ENCODE assay signal across 1 cellular context in the genomic region with DNA sequence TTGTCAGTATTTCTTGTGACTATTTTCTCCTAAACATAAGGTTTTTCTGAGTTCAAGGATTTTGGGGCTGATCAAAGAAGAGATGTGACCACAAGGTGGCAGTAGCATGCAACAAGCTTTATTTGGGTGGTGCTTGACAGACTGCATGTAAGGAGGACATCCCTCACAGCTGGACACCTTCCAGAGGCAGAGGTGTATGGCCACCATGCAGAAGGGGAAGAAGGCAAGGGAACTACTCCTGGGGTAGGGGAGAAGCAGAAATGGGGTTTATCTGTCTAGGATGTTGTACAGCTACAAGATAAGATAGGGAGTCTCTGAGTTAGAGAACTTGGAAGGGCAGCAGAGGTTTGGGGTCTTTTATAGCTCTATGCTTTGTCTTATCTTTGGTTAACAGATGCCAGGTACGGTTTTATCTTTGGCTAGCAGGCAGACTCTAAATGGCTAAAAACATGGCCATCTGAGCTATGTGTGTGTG.
A peak's percentile ranks its signal among the peaks of the same experiment; 100 is the strongest.
TF ChIP-seq lines count a peak whose summit lies in the region.

No MANE protein-coding gene starts in this region.

TF ChIP-seq in K562, 482 proteins besides CTCF, POLR2A, EP300 and RAD21 (continued from another document and continues in another):
- TF ChIP-seq, protein P1, sequence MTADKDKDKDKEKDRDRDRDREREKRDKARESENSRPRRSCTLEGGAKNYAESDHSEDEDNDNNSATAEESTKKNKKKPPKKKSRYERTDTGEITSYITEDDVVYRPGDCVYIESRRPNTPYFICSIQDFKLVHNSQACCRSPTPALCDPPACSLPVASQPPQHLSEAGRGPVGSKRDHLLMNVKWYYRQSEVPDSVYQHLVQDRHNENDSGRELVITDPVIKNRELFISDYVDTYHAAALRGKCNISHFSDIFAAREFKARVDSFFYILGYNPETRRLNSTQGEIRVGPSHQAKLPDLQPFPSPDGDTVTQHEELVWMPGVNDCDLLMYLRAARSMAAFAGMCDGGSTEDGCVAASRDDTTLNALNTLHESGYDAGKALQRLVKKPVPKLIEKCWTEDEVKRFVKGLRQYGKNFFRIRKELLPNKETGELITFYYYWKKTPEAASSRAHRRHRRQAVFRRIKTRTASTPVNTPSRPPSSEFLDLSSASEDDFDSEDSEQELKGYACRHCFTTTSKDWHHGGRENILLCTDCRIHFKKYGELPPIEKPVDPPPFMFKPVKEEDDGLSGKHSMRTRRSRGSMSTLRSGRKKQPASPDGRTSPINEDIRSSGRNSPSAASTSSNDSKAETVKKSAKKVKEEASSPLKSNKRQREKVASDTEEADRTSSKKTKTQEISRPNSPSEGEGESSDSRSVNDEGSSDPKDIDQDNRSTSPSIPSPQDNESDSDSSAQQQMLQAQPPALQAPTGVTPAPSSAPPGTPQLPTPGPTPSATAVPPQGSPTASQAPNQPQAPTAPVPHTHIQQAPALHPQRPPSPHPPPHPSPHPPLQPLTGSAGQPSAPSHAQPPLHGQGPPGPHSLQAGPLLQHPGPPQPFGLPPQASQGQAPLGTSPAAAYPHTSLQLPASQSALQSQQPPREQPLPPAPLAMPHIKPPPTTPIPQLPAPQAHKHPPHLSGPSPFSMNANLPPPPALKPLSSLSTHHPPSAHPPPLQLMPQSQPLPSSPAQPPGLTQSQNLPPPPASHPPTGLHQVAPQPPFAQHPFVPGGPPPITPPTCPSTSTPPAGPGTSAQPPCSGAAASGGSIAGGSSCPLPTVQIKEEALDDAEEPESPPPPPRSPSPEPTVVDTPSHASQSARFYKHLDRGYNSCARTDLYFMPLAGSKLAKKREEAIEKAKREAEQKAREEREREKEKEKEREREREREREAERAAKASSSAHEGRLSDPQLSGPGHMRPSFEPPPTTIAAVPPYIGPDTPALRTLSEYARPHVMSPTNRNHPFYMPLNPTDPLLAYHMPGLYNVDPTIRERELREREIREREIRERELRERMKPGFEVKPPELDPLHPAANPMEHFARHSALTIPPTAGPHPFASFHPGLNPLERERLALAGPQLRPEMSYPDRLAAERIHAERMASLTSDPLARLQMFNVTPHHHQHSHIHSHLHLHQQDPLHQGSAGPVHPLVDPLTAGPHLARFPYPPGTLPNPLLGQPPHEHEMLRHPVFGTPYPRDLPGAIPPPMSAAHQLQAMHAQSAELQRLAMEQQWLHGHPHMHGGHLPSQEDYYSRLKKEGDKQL (CRISPR knock-in tag; IDR thresholded peaks at IDR 0.05; ENCODE audit: borderline replicate concordance), result no peak
- no peak for TF ChIP-seq DIDO1 (tag; IDR thresholded peaks at IDR 0.05; ENCODE audit: low read depth)
- no peak for TF ChIP-seq ZNF436 (CRISPR knock-in tag; IDR thresholded peaks at IDR 0.05)
- no peak for TF ChIP-seq ZNF282 (CRISPR knock-in tag; IDR thresholded peaks at IDR 0.05)
- no peak for TF ChIP-seq HCFC1 (IDR thresholded peaks at IDR 0.05; ENCODE audit: low read depth, low read length)
- peak; percentile 92 for TF ChIP-seq PYGO2 (tag; IDR thresholded peaks at IDR 0.05)
- TF ChIP-seq, protein P2, sequence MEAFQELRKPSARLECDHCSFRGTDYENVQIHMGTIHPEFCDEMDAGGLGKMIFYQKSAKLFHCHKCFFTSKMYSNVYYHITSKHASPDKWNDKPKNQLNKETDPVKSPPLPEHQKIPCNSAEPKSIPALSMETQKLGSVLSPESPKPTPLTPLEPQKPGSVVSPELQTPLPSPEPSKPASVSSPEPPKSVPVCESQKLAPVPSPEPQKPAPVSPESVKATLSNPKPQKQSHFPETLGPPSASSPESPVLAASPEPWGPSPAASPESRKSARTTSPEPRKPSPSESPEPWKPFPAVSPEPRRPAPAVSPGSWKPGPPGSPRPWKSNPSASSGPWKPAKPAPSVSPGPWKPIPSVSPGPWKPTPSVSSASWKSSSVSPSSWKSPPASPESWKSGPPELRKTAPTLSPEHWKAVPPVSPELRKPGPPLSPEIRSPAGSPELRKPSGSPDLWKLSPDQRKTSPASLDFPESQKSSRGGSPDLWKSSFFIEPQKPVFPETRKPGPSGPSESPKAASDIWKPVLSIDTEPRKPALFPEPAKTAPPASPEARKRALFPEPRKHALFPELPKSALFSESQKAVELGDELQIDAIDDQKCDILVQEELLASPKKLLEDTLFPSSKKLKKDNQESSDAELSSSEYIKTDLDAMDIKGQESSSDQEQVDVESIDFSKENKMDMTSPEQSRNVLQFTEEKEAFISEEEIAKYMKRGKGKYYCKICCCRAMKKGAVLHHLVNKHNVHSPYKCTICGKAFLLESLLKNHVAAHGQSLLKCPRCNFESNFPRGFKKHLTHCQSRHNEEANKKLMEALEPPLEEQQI (IDR thresholded peaks at IDR 0.05), result peak; percentile 96
- no peak for TF ChIP-seq ZNF79 (CRISPR knock-in tag; IDR thresholded peaks at IDR 0.05; ENCODE audit: low read depth)
- TF ChIP-seq BRCA1 (IDR thresholded peaks at IDR 0.05), result no peak
- no peak for TF ChIP-seq BRCA1 (CRISPR knock-in tag; IDR thresholded peaks at IDR 0.05)
- TF ChIP-seq, protein P3, sequence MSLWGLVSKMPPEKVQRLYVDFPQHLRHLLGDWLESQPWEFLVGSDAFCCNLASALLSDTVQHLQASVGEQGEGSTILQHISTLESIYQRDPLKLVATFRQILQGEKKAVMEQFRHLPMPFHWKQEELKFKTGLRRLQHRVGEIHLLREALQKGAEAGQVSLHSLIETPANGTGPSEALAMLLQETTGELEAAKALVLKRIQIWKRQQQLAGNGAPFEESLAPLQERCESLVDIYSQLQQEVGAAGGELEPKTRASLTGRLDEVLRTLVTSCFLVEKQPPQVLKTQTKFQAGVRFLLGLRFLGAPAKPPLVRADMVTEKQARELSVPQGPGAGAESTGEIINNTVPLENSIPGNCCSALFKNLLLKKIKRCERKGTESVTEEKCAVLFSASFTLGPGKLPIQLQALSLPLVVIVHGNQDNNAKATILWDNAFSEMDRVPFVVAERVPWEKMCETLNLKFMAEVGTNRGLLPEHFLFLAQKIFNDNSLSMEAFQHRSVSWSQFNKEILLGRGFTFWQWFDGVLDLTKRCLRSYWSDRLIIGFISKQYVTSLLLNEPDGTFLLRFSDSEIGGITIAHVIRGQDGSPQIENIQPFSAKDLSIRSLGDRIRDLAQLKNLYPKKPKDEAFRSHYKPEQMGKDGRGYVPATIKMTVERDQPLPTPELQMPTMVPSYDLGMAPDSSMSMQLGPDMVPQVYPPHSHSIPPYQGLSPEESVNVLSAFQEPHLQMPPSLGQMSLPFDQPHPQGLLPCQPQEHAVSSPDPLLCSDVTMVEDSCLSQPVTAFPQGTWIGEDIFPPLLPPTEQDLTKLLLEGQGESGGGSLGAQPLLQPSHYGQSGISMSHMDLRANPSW (CRISPR knock-in tag; IDR thresholded peaks at IDR 0.05), result no peak
- TF ChIP-seq EP400 (IDR thresholded peaks at IDR 0.05), result peak; percentile 59; the same call in 1 of the 2 replicates
- no peak for TF ChIP-seq ZNF75A (CRISPR knock-in tag; IDR thresholded peaks at IDR 0.05)
- no peak for TF ChIP-seq ZNF184 (CRISPR knock-in tag; IDR thresholded peaks at IDR 0.05)
- TF ChIP-seq CREB1 (IDR thresholded peaks at IDR 0.05), result peak; percentile 28; the same call in 1 of the 2 replicates
- no peak for TF ChIP-seq CREB1 (CRISPR knock-in tag; IDR thresholded peaks at IDR 0.05)
- TF ChIP-seq, protein P4, sequence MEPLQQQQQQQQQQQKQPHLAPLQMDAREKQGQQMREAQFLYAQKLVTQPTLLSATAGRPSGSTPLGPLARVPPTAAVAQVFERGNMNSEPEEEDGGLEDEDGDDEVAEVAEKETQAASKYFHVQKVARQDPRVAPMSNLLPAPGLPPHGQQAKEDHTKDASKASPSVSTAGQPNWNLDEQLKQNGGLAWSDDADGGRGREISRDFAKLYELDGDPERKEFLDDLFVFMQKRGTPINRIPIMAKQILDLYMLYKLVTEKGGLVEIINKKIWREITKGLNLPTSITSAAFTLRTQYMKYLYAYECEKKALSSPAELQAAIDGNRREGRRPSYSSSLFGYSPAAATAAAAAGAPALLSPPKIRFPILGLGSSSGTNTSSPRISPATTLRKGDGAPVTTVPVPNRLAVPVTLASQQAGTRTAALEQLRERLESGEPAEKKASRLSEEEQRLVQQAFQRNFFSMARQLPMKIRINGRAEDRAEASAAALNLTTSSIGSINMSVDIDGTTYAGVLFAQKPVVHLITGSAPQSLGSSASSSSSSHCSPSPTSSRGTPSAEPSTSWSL (CRISPR knock-in tag; IDR thresholded peaks at IDR 0.05; ENCODE audit: borderline replicate concordance), result no peak
- peak; percentile 56; the same call in 1 of the 2 replicates for TF ChIP-seq ZNF444 (CRISPR knock-in tag; IDR thresholded peaks at IDR 0.05)
- no peak for TF ChIP-seq NR2F6 (CRISPR knock-in tag; IDR thresholded peaks at IDR 0.05)
- TF ChIP-seq ZNF668 (CRISPR knock-in tag; IDR thresholded peaks at IDR 0.05), result no peak
- TF ChIP-seq ZNF785 (CRISPR knock-in tag; IDR thresholded peaks at IDR 0.05), result no peak
- TF ChIP-seq MCM2 (IDR thresholded peaks at IDR 0.05; ENCODE audit: low read depth), result no peak
- TF ChIP-seq, protein P5, sequence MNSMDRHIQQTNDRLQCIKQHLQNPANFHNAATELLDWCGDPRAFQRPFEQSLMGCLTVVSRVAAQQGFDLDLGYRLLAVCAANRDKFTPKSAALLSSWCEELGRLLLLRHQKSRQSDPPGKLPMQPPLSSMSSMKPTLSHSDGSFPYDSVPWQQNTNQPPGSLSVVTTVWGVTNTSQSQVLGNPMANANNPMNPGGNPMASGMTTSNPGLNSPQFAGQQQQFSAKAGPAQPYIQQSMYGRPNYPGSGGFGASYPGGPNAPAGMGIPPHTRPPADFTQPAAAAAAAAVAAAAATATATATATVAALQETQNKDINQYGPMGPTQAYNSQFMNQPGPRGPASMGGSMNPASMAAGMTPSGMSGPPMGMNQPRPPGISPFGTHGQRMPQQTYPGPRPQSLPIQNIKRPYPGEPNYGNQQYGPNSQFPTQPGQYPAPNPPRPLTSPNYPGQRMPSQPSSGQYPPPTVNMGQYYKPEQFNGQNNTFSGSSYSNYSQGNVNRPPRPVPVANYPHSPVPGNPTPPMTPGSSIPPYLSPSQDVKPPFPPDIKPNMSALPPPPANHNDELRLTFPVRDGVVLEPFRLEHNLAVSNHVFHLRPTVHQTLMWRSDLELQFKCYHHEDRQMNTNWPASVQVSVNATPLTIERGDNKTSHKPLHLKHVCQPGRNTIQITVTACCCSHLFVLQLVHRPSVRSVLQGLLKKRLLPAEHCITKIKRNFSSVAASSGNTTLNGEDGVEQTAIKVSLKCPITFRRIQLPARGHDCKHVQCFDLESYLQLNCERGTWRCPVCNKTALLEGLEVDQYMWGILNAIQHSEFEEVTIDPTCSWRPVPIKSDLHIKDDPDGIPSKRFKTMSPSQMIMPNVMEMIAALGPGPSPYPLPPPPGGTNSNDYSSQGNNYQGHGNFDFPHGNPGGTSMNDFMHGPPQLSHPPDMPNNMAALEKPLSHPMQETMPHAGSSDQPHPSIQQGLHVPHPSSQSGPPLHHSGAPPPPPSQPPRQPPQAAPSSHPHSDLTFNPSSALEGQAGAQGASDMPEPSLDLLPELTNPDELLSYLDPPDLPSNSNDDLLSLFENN (IDR thresholded peaks at IDR 0.05; ENCODE audit: low read depth in 2 of 2, low read length in 2 of 2), result peak in 1 of 2 experiments; percentile 80; a peak in 2 of 4 replicates
- no peak for TF ChIP-seq MCM5 (IDR thresholded peaks at IDR 0.05; ENCODE audit: low read depth)
- no peak for TF ChIP-seq ZFPM2 (CRISPR knock-in tag; IDR thresholded peaks at IDR 0.05)
- peak; percentile 51; the same call in 1 of the 2 replicates for TF ChIP-seq NR2C1 (IDR thresholded peaks at IDR 0.05)
- peak; percentile 51; the same call in 1 of the 2 replicates for TF ChIP-seq NR2C1 (tag; IDR thresholded peaks at IDR 0.05)
- TF ChIP-seq, protein P6, sequence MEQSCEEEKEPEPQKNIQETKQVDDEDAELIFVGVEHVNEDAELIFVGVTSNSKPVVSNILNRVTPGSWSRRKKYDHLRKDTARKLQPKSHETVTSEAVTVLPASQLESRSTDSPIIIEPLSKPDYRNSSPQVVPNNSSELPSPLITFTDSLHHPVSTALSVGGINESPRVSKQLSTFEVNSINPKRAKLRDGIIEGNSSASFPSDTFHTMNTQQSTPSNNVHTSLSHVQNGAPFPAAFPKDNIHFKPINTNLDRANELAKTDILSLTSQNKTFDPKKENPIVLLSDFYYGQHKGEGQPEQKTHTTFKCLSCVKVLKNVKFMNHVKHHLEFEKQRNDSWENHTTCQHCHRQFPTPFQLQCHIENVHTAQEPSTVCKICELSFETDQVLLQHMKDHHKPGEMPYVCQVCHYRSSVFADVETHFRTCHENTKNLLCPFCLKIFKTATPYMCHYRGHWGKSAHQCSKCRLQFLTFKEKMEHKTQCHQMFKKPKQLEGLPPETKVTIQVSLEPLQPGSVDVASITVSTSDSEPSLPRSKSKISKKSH (CRISPR knock-in tag; IDR thresholded peaks at IDR 0.05), result no peak
- TF ChIP-seq POLR2B (IDR thresholded peaks at IDR 0.05; ENCODE audit: low read depth, partially characterized antibody), result no peak
- TF ChIP-seq HNRNPH1 (optimal IDR thresholded peaks at IDR 0.05; ENCODE audit: low read depth, low read length), result no peak
- TF ChIP-seq, protein P7, sequence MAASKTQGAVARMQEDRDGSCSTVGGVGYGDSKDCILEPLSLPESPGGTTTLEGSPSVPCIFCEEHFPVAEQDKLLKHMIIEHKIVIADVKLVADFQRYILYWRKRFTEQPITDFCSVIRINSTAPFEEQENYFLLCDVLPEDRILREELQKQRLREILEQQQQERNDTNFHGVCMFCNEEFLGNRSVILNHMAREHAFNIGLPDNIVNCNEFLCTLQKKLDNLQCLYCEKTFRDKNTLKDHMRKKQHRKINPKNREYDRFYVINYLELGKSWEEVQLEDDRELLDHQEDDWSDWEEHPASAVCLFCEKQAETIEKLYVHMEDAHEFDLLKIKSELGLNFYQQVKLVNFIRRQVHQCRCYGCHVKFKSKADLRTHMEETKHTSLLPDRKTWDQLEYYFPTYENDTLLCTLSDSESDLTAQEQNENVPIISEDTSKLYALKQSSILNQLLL (CRISPR knock-in tag; IDR thresholded peaks at IDR 0.05; ENCODE audit: borderline replicate concordance), result no peak
- peak; percentile 97 for TF ChIP-seq TARDBP (IDR thresholded peaks at IDR 0.05)
- TF ChIP-seq KLF10 (CRISPR knock-in tag; IDR thresholded peaks at IDR 0.05), result no peak
- TF ChIP-seq, protein P8, sequence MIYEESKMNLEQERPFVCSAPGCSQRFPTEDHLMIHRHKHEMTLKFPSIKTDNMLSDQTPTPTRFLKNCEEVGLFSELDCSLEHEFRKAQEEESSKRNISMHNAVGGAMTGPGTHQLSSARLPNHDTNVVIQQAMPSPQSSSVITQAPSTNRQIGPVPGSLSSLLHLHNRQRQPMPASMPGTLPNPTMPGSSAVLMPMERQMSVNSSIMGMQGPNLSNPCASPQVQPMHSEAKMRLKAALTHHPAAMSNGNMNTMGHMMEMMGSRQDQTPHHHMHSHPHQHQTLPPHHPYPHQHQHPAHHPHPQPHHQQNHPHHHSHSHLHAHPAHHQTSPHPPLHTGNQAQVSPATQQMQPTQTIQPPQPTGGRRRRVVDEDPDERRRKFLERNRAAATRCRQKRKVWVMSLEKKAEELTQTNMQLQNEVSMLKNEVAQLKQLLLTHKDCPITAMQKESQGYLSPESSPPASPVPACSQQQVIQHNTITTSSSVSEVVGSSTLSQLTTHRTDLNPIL (CRISPR knock-in tag; IDR thresholded peaks at IDR 0.05), result no peak
- peak; percentile 82 for TF ChIP-seq POLR2AphosphoS5 (IDR thresholded peaks at IDR 0.05; ENCODE audit: control insufficient read depth, insufficient read depth, low read depth, low read length)
- TF ChIP-seq KAT8 (IDR thresholded peaks at IDR 0.05; ENCODE audit: low read depth), result no peak
- TF ChIP-seq KAT7 (CRISPR knock-in tag; IDR thresholded peaks at IDR 0.05; ENCODE audit: borderline replicate concordance), result no peak
